ENCODE assay signal across 27 cellular contexts in the genomic region with DNA sequence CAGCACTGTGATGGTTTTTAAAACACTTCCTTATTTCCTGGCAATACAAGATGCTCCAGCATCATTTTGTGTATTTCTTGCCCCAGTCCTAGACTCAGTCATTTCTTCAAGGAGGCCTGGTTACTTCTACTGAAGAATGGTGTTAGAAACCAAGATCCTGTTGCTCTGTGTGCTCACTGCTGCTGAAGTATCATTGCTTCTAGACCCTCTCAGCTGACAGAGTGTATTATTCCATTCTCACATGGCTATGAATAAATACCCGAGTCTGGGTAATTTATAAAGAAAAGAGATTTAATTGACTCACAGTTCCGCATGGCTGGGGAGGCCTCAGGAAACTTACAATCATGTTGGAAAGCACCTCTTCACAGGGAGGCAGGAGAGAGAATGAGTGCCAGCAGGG. TPM values are rescaled to one million over a fixed set of nuclear protein-coding genes. Genes with fewer than 3 reads are reported as not detected.
A peak's percentile ranks its signal among the peaks of the same experiment; 100 is the strongest.
DNase-seq lines count a peak whose midpoint lies in the region; ATAC-seq and TF ChIP-seq lines count a peak whose summit lies in the region.
"Had no signal": no experiment of that assay in that cellular context is flagged by ENCODE, and none has a peak within 500 bp of the region (broad histone marks: within the 10 kb centered on the region; RNA-seq: fewer than 3 reads in every experiment).

No MANE protein-coding gene starts in this region.

- H3K4me1 Mint-ChIP-seq in activated CD4-positive, alpha-beta T cell treated with anti-CD3 and anti-CD28 coated beads, Interleukin-2, amount 10 ng/mL, durations not matched to agents 24 days and 14 days = peaks cover 10% of the 10 kb centered on the region
- H3K4me1 Mint-ChIP-seq in MCF 10A (ENCODE audit: insufficient read depth, unreplicated experiment) = peaks cover 36% of the 10 kb centered on the region
- H3K4me1 Mint-ChIP-seq in activated T-helper 17 cell treated with anti-CD3 and anti-CD28 coated beads, Interleukin-2, amount 50 U/mL, for 72 hours = peaks cover 37% of the 10 kb centered on the region
- H3K4me1 Mint-ChIP-seq: CD4-positive, CD25-positive, alpha-beta regulatory T cell had no signal

- no peak overlapping the region for H2AFZ ChIP-seq in mammary epithelial cell (ENCODE audit: low read depth, low read length)

- peak; percentile 16 for ATAC-seq in activated T-helper 17 cell treated with anti-CD3 and anti-CD28 coated beads, Interleukin-2, amount 50 U/mL, for 72 hours (replicated peaks)
- no peak for ATAC-seq in heart left ventricle
- ATAC-seq: GM12878 had no signal

- H3K27ac Mint-ChIP-seq in activated CD4-positive, alpha-beta T cell treated with anti-CD3 and anti-CD28 coated beads, Interleukin-2, amount 10 ng/mL, durations not matched to agents 24 days and 14 days = no peak overlapping the region
- peak overlapping the region; percentile 63 for H3K27ac Mint-ChIP-seq in MCF 10A (ENCODE audit: low read depth, unreplicated experiment)
- H3K27ac Mint-ChIP-seq in activated T-helper 17 cell treated with anti-CD3 and anti-CD28 coated beads, Interleukin-2, amount 50 U/mL, for 72 hours = peak overlapping the region; percentile 95
- H3K27ac Mint-ChIP-seq: CD4-positive, alpha-beta memory T cell; CD4-positive, CD25-positive, alpha-beta regulatory T cell; CD8-positive, alpha-beta memory T cell had no signal

- no peak for TF ChIP-seq POLR2A in heart left ventricle (IDR thresholded peaks at IDR 0.05)

- in situ Hi-C loops in mammary epithelial cell (cut with MboI; ENCODE audit: low sequenced_read_pairs in 2 of 2) = no loop called here

- H3K4me3 ChIP-seq in mammary epithelial cell (replicated peaks in 1 of 3; ENCODE audit: insufficient read depth in 1 of 3, low read depth in 2 of 3, low read length in 3 of 3) = no peak overlapping the region
- H3K4me3 ChIP-seq in heart left ventricle = no peak overlapping the region
- H3K4me3 ChIP-seq: BLaER1, GM12878 had no signal

- POLR2A ChIA-PET in MCF 10A (lab: Yijun Ruan, JAX) = no interaction called here

- BruUV-seq in MCF 10A (replicated peaks; lab: Mats Ljungman, UMichigan) = no TSS peak
- no TSS peak for BruUV-seq in mammary epithelial cell (replicated peaks; lab: Mats Ljungman, UMichigan)

- no peak for TF ChIP-seq CTCF in MCF 10A (IDR thresholded peaks at IDR 0.05; ENCODE audit: unreplicated experiment)
- no peak for TF ChIP-seq CTCF in mammary epithelial cell (conservative IDR thresholded peaks at IDR 0.05 in 1 of 2, IDR thresholded peaks at IDR 0.05 in 1 of 2; ENCODE audit: extremely low read depth in 1 of 2, insufficient read depth in 1 of 2, low read depth in 1 of 2, low read length in 2 of 2)
- no peak for TF ChIP-seq CTCF in heart left ventricle (IDR thresholded peaks at IDR 0.05)

- H3K4me2 ChIP-seq in mammary epithelial cell (ENCODE audit: insufficient read depth, low read depth, low read length) = no peak overlapping the region
- H3K4me2 ChIP-seq: BLaER1 had no signal

- H3K27me3 ChIP-seq in mammary epithelial cell (ENCODE audit: insufficient read depth, low read length) (no peaks in the 10 kb centered on the region), heart left ventricle (no peaks in the 10 kb centered on the region)
- H3K27me3 ChIP-seq: BLaER1 had no signal

- DNase-seq in activated CD4-positive, alpha-beta T cell treated with anti-CD3 and anti-CD28 coated beads, Interleukin-2, amount 10 ng/mL, durations not matched to agents 24 days and 14 days = peak; percentile 18
- no peak for DNase-seq in activated CD4-positive, alpha-beta T cell treated with anti-CD3 and anti-CD28 coated beads, Interleukin-2, amount 50 U/mL, for 48 hours
- DNase-seq in MCF 10A (ENCODE audit: unreplicated experiment) = no peak
- no peak for DNase-seq in mammary epithelial cell
- DNase-seq in heart left ventricle = no peak
- DNase-seq: 8988T; BE2C; C1 segment of cervical spinal cord; CD4-positive, alpha-beta memory T cell; CD4-positive, CD25-positive, alpha-beta regulatory T cell; CD8-positive, alpha-beta memory T cell; COR-L47; DMS 273 treated with DMSO at 0.1 percent for 48 hours; DMS153; DMS53; DMS79; DND-41; EL; GDM1 had no signal

- no peaks in the 10 kb centered on the region for H3K79me2 ChIP-seq in mammary epithelial cell (ENCODE audit: insufficient read depth, low read length)

- no peaks in the 10 kb centered on the region for H4K20me1 ChIP-seq in mammary epithelial cell (ENCODE audit: insufficient read depth, low read length)
- H4K20me1 ChIP-seq: BLaER1 had no signal

- no peak overlapping the region for H3K27ac ChIP-seq in mammary epithelial cell (ENCODE audit: insufficient read depth, low read depth, low read length)
- no peak overlapping the region for H3K27ac ChIP-seq in heart left ventricle
- H3K27ac ChIP-seq: BLaER1 had no signal

- peaks cover 19% of the 10 kb centered on the region for H3K4me1 ChIP-seq in mammary epithelial cell (ENCODE audit: insufficient read depth, low read length)
- peaks cover 0 to 16% (median 11%) of the 10 kb centered on the region in 12 donors for H3K4me1 ChIP-seq in heart left ventricle
- H3K4me1 ChIP-seq: BE2C, BLaER1 had no signal

- H3K36me3 ChIP-seq in mammary epithelial cell (ENCODE audit: insufficient read depth, low read length) (no peaks in the 10 kb centered on the region), heart left ventricle (no peaks in the 10 kb centered on the region)
- H3K36me3 ChIP-seq: BE2C, BLaER1 had no signal

- CTCF ChIA-PET in MCF 10A (lab: Yijun Ruan, JAX) (no interaction called here), mammary epithelial cell (lab: Charles Lee; ENCODE audit: low non-redundant PET) (interaction anchor here (0.7 kb wide), 1 partner anchor 35 kb away, joined by 3 read pairs; no protein-coding TSS in a partner anchor)

- H3K4me3 Mint-ChIP-seq in activated CD4-positive, alpha-beta T cell treated with anti-CD3 and anti-CD28 coated beads, Interleukin-2, amount 10 ng/mL, durations not matched to agents 24 days and 14 days = no peak overlapping the region
- H3K4me3 Mint-ChIP-seq in MCF 10A (ENCODE audit: unreplicated experiment) = no peak overlapping the region
- H3K4me3 Mint-ChIP-seq in activated T-helper 17 cell treated with anti-CD3 and anti-CD28 coated beads, Interleukin-2, amount 50 U/mL, for 72 hours = peak overlapping the region; percentile 74
- H3K4me3 Mint-ChIP-seq: CD14-positive monocyte; CD4-positive, alpha-beta memory T cell; CD4-positive, CD25-positive, alpha-beta regulatory T cell; CD8-positive, alpha-beta memory T cell had no signal

- H3K27me3 Mint-ChIP-seq in activated CD4-positive, alpha-beta T cell treated with anti-CD3 and anti-CD28 coated beads, Interleukin-2, amount 10 ng/mL, durations not matched to agents 24 days and 14 days = peaks cover 5% of the 10 kb centered on the region
- H3K27me3 Mint-ChIP-seq in MCF 10A (ENCODE audit: insufficient read depth, unreplicated experiment) = no peaks in the 10 kb centered on the region
- no peaks in the 10 kb centered on the region for H3K27me3 Mint-ChIP-seq in activated T-helper 17 cell treated with anti-CD3 and anti-CD28 coated beads, Interleukin-2, amount 50 U/mL, for 72 hours

- dilution Hi-C loops in mammary epithelial cell (cut with HindIII; ENCODE audit: low sequenced_read_pairs) = loop anchor here (5.0 kb wide), 1 partner anchor 59 kb away; no protein-coding TSS in a partner anchor

- H3K9me3 ChIP-seq in mammary epithelial cell (replicated peaks; ENCODE audit: insufficient read depth, low read length) (no peaks in the 10 kb centered on the region), heart left ventricle (peaks cover 0 to 3% (median 0%) of the 10 kb centered on the region in 12 donors)
- H3K9me3 ChIP-seq: BE2C, BLaER1 had no signal

- 83% methylated on average over 1 of the region's 2 CpGs for WGBS in mammary epithelial cell (ENCODE audit: low coverage, missing lambda C conversion rate)
- 74 to 87% (median 80%) methylated on average over 2 of the region's 2 CpGs for WGBS in heart left ventricle, 4 donors

- H3K9ac ChIP-seq in mammary epithelial cell (ENCODE audit: insufficient read depth, low read length) = no peak overlapping the region
- H3K9ac ChIP-seq: BLaER1 had no signal

- H3K9me3 Mint-ChIP-seq in activated CD4-positive, alpha-beta T cell treated with anti-CD3 and anti-CD28 coated beads, Interleukin-2, amount 10 ng/mL, durations not matched to agents 24 days and 14 days = peaks cover 20% of the 10 kb centered on the region
- peaks cover 7% of the 10 kb centered on the region for H3K9me3 Mint-ChIP-seq in MCF 10A (ENCODE audit: unreplicated experiment)
- peaks cover 28% of the 10 kb centered on the region for H3K9me3 Mint-ChIP-seq in activated T-helper 17 cell treated with anti-CD3 and anti-CD28 coated beads, Interleukin-2, amount 50 U/mL, for 72 hours

- H3K36me3 Mint-ChIP-seq in activated CD4-positive, alpha-beta T cell treated with anti-CD3 and anti-CD28 coated beads, Interleukin-2, amount 10 ng/mL, durations not matched to agents 24 days and 14 days (ENCODE audit: low read depth) = no peaks in the 10 kb centered on the region
- H3K36me3 Mint-ChIP-seq in MCF 10A (ENCODE audit: insufficient read depth, unreplicated experiment) = peaks cover 6% of the 10 kb centered on the region
- peaks cover 5% of the 10 kb centered on the region for H3K36me3 Mint-ChIP-seq in activated T-helper 17 cell treated with anti-CD3 and anti-CD28 coated beads, Interleukin-2, amount 50 U/mL, for 72 hours (ENCODE audit: low read depth)
- H3K36me3 Mint-ChIP-seq: CD14-positive monocyte; CD4-positive, alpha-beta memory T cell; CD4-positive, CD25-positive, alpha-beta regulatory T cell had no signal

- intact Hi-C loops in activated CD4-positive, alpha-beta T cell treated with anti-CD3 and anti-CD28 coated beads, Interleukin-2, amount 10 ng/mL, durations not matched to agents 24 days and 14 days (cut with micrococcal nuclease) = no loop called here
- intact Hi-C loops in MCF 10A (cut with micrococcal nuclease) = no loop called here
- intact Hi-C loops in mammary epithelial cell (cut with micrococcal nuclease) = no loop called here
- intact Hi-C loops in heart left ventricle (cut with DNase I) = no loop called here

RNA-seq across cellular contexts. Expression of gene SERPINA6, which starts 14.9 kb away (rescaled TPM):
- not detected in 2 replicates for total RNA-seq in activated CD4-positive, alpha-beta T cell treated with anti-CD3 and anti-CD28 coated beads, Interleukin-2, amount 10 ng/mL, durations not matched to agents 24 days and 14 days
- not detected in 2 replicates for total RNA-seq in MCF 10A (2022)
- not detected for total RNA-seq in mammary epithelial cell
- 0.05 TPM for polyA plus RNA-seq in mammary epithelial cell
- polyA minus RNA-seq in mammary epithelial cell = not detected
- under 1 TPM in 1 of 2 donors, not detected in 1; 0.61 TPM for total RNA-seq in activated T-helper 17 cell treated with anti-CD3 and anti-CD28 coated beads, Interleukin-2, amount 50 U/mL, for 72 hours
- total RNA-seq in heart left ventricle = not detected
- polyA plus RNA-seq in heart left ventricle = not detected
- total RNA-seq: A673; CD4-positive, alpha-beta memory T cell; CD4-positive, CD25-positive, alpha-beta regulatory T cell; CD8-positive, alpha-beta memory T cell; G401 had no signal
- polyA plus RNA-seq: AG04450; CD14-positive monocyte; CD4-positive, alpha-beta memory T cell; CD4-positive, CD25-positive, alpha-beta regulatory T cell; CD8-positive, alpha-beta memory T cell had no signal

RNA-seq across cellular contexts. Expression of gene SERPINA2, which starts 28.5 kb away (rescaled TPM):
- total RNA-seq in activated CD4-positive, alpha-beta T cell treated with anti-CD3 and anti-CD28 coated beads, Interleukin-2, amount 10 ng/mL, durations not matched to agents 24 days and 14 days = not detected in 2 replicates
- total RNA-seq in MCF 10A (2022) = not detected in 2 replicates
- total RNA-seq in mammary epithelial cell = not detected
- not detected for polyA plus RNA-seq in mammary epithelial cell
- polyA minus RNA-seq in mammary epithelial cell = not detected
- under 1 TPM in 1 of 2 donors, not detected in 1; 0.29 TPM for total RNA-seq in activated T-helper 17 cell treated with anti-CD3 and anti-CD28 coated beads, Interleukin-2, amount 50 U/mL, for 72 hours
- total RNA-seq in heart left ventricle = not detected
- polyA plus RNA-seq in heart left ventricle = not detected
- total RNA-seq: A673; CD4-positive, alpha-beta memory T cell; CD4-positive, CD25-positive, alpha-beta regulatory T cell; CD8-positive, alpha-beta memory T cell; Daoy; G401; GM12878 had no signal
- polyA plus RNA-seq: AG04450; CD14-positive monocyte; CD4-positive, alpha-beta memory T cell; CD4-positive, CD25-positive, alpha-beta regulatory T cell; CD8-positive, alpha-beta memory T cell; GM12878 had no signal

RNA-seq across cellular contexts. Expression of gene SERPINA10, which starts 45.0 kb away (rescaled TPM):
- not detected in 2 replicates for total RNA-seq in activated CD4-positive, alpha-beta T cell treated with anti-CD3 and anti-CD28 coated beads, Interleukin-2, amount 10 ng/mL, durations not matched to agents 24 days and 14 days
- total RNA-seq in MCF 10A (2022) (not detected in 2 replicates), mammary epithelial cell (not detected), heart left ventricle (not detected)
- polyA plus RNA-seq in mammary epithelial cell (not detected), heart left ventricle (not detected)
- polyA minus RNA-seq in mammary epithelial cell = not detected
- total RNA-seq in activated T-helper 17 cell treated with anti-CD3 and anti-CD28 coated beads, Interleukin-2, amount 50 U/mL, for 72 hours = not detected
- total RNA-seq: A673; CD4-positive, alpha-beta memory T cell; CD4-positive, CD25-positive, alpha-beta regulatory T cell; CD8-positive, alpha-beta memory T cell; Daoy; G401; GM12878 had no signal
- polyA plus RNA-seq: AG04450; CD14-positive monocyte; CD4-positive, alpha-beta memory T cell; CD4-positive, CD25-positive, alpha-beta regulatory T cell; CD8-positive, alpha-beta memory T cell; GM12878 had no signal

RNA-seq across cellular contexts. Expression of gene SERPINA1, which starts 50.4 kb away (rescaled TPM):
- 0.59 and 0.96 TPM in 2 replicates for total RNA-seq in activated CD4-positive, alpha-beta T cell treated with anti-CD3 and anti-CD28 coated beads, Interleukin-2, amount 10 ng/mL, durations not matched to agents 24 days and 14 days
- total RNA-seq in MCF 10A (2022) (38.1 and 42.5 TPM in 2 replicates), mammary epithelial cell (100 to 1,000 TPM in 1 of 2 donors, 10 to 100 TPM in 1; 30.3 to 155 TPM), heart left ventricle (10 to 100 TPM in 2 of 9 donors, 1 to 10 TPM in 7; 1.7 to 53.4 (median 4.4) TPM)
- polyA plus RNA-seq in mammary epithelial cell (147 TPM), heart left ventricle (1 to 10 TPM in 1 of 2 donors, under 1 TPM in 1; 0.99 to 8.7 TPM)
- polyA minus RNA-seq in mammary epithelial cell = 116 TPM
- total RNA-seq in activated T-helper 17 cell treated with anti-CD3 and anti-CD28 coated beads, Interleukin-2, amount 50 U/mL, for 72 hours = 100 to 1,000 TPM in 1 of 2 donors, 1 to 10 TPM in 1; 1.3 to 160 TPM
- total RNA-seq: A673; CD4-positive, CD25-positive, alpha-beta regulatory T cell; G401 had no signal
- polyA plus RNA-seq: CD4-positive, alpha-beta memory T cell; CD8-positive, alpha-beta memory T cell had no signal
